In genomic region chr13:59494560-59494970, GRCh38 we compare ENCODE assay signal across 11 cellular contexts.
DNase-seq lines count a peak whose midpoint lies in the region; ATAC-seq, FAIRE-seq and TF ChIP-seq lines count a peak whose summit lies in the region.
"Had no signal": no experiment of that assay in that cellular context is flagged by ENCODE, and none has a peak within 500 bp of the region (broad histone marks: within the 10 kb centered on the region; RNA-seq: fewer than 3 reads in every experiment).

No MANE protein-coding gene starts in this region.

- DNase-seq in CMK (ENCODE audit: low read depth) (peak; percentile 29), NCI-H446 treated with DMSO at 0.1 percent for 48 hours (lab: John Stamatoyannopoulos, UW) (peak; percentile 40), endothelial cell of umbilical vein (ENCODE audit: low read depth, low spot score) (peak; percentile 93), myocyte (ENCODE audit: low read depth) (peak; percentile 79), left colon (no peak), DMS79 (lab: John Stamatoyannopoulos, UW) (no peak), NCI-H1092 (lab: John Stamatoyannopoulos, UW) (no peak)
- no peak for DNase-seq in stimulated activated naive CD8-positive, alpha-beta T cell treated with anti-CD3 and anti-CD28 coated beads, Interleukin-15, Interleukin-2, amounts not matched to agents 100 U/mL and 50 U/mL, for 24 hours
- DNase-seq: activated naive CD4-positive, alpha-beta T cell treated with anti-CD3 and anti-CD28 coated beads, Interleukin-2, amount 10 ng/mL, durations not matched to agents 7 days and 5 days; NCI-H1436 treated with DMSO at 0.1 percent for 48 hours; T-cell had no signal

- H2AFZ ChIP-seq in endothelial cell of umbilical vein (ENCODE audit: low read depth, low read length), result peak overlapping the region; percentile 28

- H3K4me3 ChIP-seq in endothelial cell of umbilical vein (replicated peaks in 1 of 3; ENCODE audit: insufficient read depth in 1 of 3, low read depth in 1 of 3, low read length in 3 of 3), result no peak overlapping the region

- no TSS peak for BruUV-seq in endothelial cell of umbilical vein (replicated peaks; lab: Mats Ljungman, UMichigan)

- no peaks in the 10 kb centered on the region for H4K20me1 ChIP-seq in endothelial cell of umbilical vein (replicated peaks; ENCODE audit: control insufficient read depth, extremely low read depth, insufficient read depth, low read length)

- no peaks in the 10 kb centered on the region for H3K9me1 ChIP-seq in endothelial cell of umbilical vein (replicated peaks; ENCODE audit: control insufficient read depth, extremely low read depth, insufficient read depth, low read length)

- no peak for TF ChIP-seq CTCF in endothelial cell of umbilical vein (IDR thresholded peaks at IDR 0.05; ENCODE audit: extremely low read depth in 1 of 2, insufficient read depth in 1 of 2, low read depth in 1 of 2, low read length in 2 of 2)

- H3K79me2 ChIP-seq in endothelial cell of umbilical vein (ENCODE audit: control insufficient read depth, insufficient read depth, low read length), result no peaks in the 10 kb centered on the region

- peaks cover 70% of the 10 kb centered on the region for H3K4me1 ChIP-seq in endothelial cell of umbilical vein (ENCODE audit: control insufficient read depth, extremely low read depth, insufficient read depth, low read length)

- no peaks in the 10 kb centered on the region for H3K27me3 ChIP-seq in endothelial cell of umbilical vein (ENCODE audit: control insufficient read depth in 2 of 2, insufficient read depth in 2 of 2, low read length in 2 of 2)

- no peak for TF ChIP-seq POLR2A in endothelial cell of umbilical vein (IDR thresholded peaks at IDR 0.05; ENCODE audit: low read depth, low read length)

- no peaks in the 10 kb centered on the region for H3K9me3 ChIP-seq in endothelial cell of umbilical vein (replicated peaks; ENCODE audit: control insufficient read depth, insufficient read depth, low read length)

- no peak for ATAC-seq in left colon
- ATAC-seq in stimulated activated naive CD8-positive, alpha-beta T cell treated with anti-CD3 and anti-CD28 coated beads, Interleukin-15, Interleukin-2, amounts not matched to agents 100 U/mL and 50 U/mL, for 24 hours, result no peak
- ATAC-seq: T-cell had no signal

- CTCF ChIA-PET in endothelial cell of umbilical vein (lab: Charles Lee), result interaction anchor here (0.6 to 2.2 kb wide), 16 partner anchors 11 to 412 kb away, joined by 3 to 15 read pairs (median 5); no protein-coding TSS in a partner anchor

- peak overlapping the region; percentile 75 for H3K27ac ChIP-seq in endothelial cell of umbilical vein (ENCODE audit: insufficient read depth, low read depth, low read length)

- no peaks in the 10 kb centered on the region for H3K36me3 ChIP-seq in endothelial cell of umbilical vein (ENCODE audit: control insufficient read depth in 2 of 2, extremely low read depth in 1 of 2, insufficient read depth in 2 of 2, low read length in 2 of 2)

- dilution Hi-C loops in endothelial cell of umbilical vein (cut with MboI; ENCODE audit: extremely low pct_ligation_motif_present, low sequenced_read_pairs), result no loop called here

- POLR2A ChIA-PET in endothelial cell of umbilical vein (lab: Charles Lee), result interaction anchor here (1.5 kb wide), 2 partner anchors 36 to 37 kb away, joined by 6 to 8 read pairs; no protein-coding TSS in a partner anchor

- peak; percentile 94 for FAIRE-seq in endothelial cell of umbilical vein (lab: Jason Lieb, UNC)

- intact Hi-C loops in endothelial cell of umbilical vein (cut with micrococcal nuclease) (loop anchor here (1.0 to 10.0 kb wide), 6 partner anchors 14 to 410 kb away; no protein-coding TSS in a partner anchor), left colon (cut with DNase I, micrococcal nuclease) (no loop called here)

- H3K9ac ChIP-seq in endothelial cell of umbilical vein (replicated peaks; ENCODE audit: extremely low read depth, insufficient read depth, low read length), result peak overlapping the region; percentile 16

- H3K4me2 ChIP-seq in endothelial cell of umbilical vein (ENCODE audit: insufficient read depth, low read length), result peak overlapping the region; percentile 15

TF ChIP-seq in endothelial cell of umbilical vein, 7 proteins besides CTCF, POLR2A, EP300 and RAD21:
- TF ChIP-seq EZH2 (IDR thresholded peaks at IDR 0.05; ENCODE audit: borderline replicate concordance, low read depth, low read length, severe bottlenecking) (no peak), POLR2AphosphoS5 (IDR thresholded peaks at IDR 0.05; ENCODE audit: insufficient read depth, low read depth, low read length) (peak; percentile 73), JUN (IDR thresholded peaks at IDR 0.05; ENCODE audit: borderline replicate concordance, insufficient read depth, insufficient read length, low read depth) (peak; percentile 57), GATA2 (IDR thresholded peaks at IDR 0.05; ENCODE audit: insufficient read depth, insufficient read length, low read depth, low read length) (peak; percentile 87), FOS (IDR thresholded peaks at IDR 0.05; ENCODE audit: borderline replicate concordance, insufficient read depth, low read length) (peak; percentile 71)

Comparison
In these comparisons a context has a peak if more than half of its experiments do, and no peak if none do; other contexts are left out.
1. DNase-seq: peak in CMK (single experiment), NCI-H446 treated with DMSO at 0.1 percent for 48 hours (single experiment), endothelial cell of umbilical vein (single experiment) and myocyte (single experiment); none in left colon (0 of 2), DMS79 (single experiment), NCI-H1092 (single experiment) and stimulated activated naive CD8-positive, alpha-beta T cell treated with anti-CD3 and anti-CD28 coated beads, Interleukin-15, Interleukin-2, amounts not matched to agents 100 U/mL and 50 U/mL, for 24 hours (single experiment).